Comparison of ENCODE assay signal across 27 cellular contexts in genomic region chr11:57746920-57747319, GRCh38. TPM values are rescaled to one million over a fixed set of nuclear protein-coding genes. Genes with fewer than 3 reads are reported as not detected.
A peak's percentile ranks its signal among the peaks of the same experiment; 100 is the strongest.
DNase-seq lines count a peak whose midpoint lies in the region; ATAC-seq lines count a peak whose summit lies in the region.
"Had no signal": no experiment of that assay in that cellular context is flagged by ENCODE, and none has a peak within 500 bp of the region (broad histone marks: within the 10 kb centered on the region; RNA-seq: fewer than 3 reads in every experiment).

No MANE protein-coding gene starts in this region.

- no peak overlapping the region for H3K4me3 Mint-ChIP-seq in activated T-cell treated with anti-CD3 and anti-CD28 coated beads, Interleukin-2, amount 50 U/mL, for 4 hours
- H3K4me3 Mint-ChIP-seq in T-helper 17 cell: no peak overlapping the region
- H3K4me3 Mint-ChIP-seq in effector memory CD8-positive, alpha-beta T cell: no peak overlapping the region
- no peak overlapping the region for H3K4me3 Mint-ChIP-seq in stimulated activated memory B cell treated with anti-CD40 and anti-IgM and Interleukin-4, amounts not matched to agents 10 μg/mL and 1 μg/mL and 100 μg/mL, for 72 hours
- H3K4me3 Mint-ChIP-seq: neural progenitor cell had no signal

- no peaks in the 10 kb centered on the region for H3K9me3 Mint-ChIP-seq in activated T-cell treated with anti-CD3 and anti-CD28 coated beads, Interleukin-2, amount 50 U/mL, for 4 hours
- H3K9me3 Mint-ChIP-seq in effector memory CD8-positive, alpha-beta T cell: no peaks in the 10 kb centered on the region
- no peaks in the 10 kb centered on the region for H3K9me3 Mint-ChIP-seq in stimulated activated memory B cell treated with anti-CD40 and anti-IgM and Interleukin-4, amounts not matched to agents 10 μg/mL and 1 μg/mL and 100 μg/mL, for 72 hours
- H3K9me3 Mint-ChIP-seq: neural progenitor cell had no signal

- no peaks in the 10 kb centered on the region for H3K9me3 ChIP-seq in T-helper 17 cell (ENCODE audit: control insufficient read depth, low read length, poor library complexity, severe bottlenecking)
- H3K9me3 ChIP-seq: esophagus squamous epithelium, gastroesophageal sphincter, tibial nerve had no signal

- H3K27me3 Mint-ChIP-seq in activated T-cell treated with anti-CD3 and anti-CD28 coated beads, Interleukin-2, amount 50 U/mL, for 4 hours (ENCODE audit: low read depth): no peaks in the 10 kb centered on the region
- no peaks in the 10 kb centered on the region for H3K27me3 Mint-ChIP-seq in T-helper 17 cell
- H3K27me3 Mint-ChIP-seq in effector memory CD8-positive, alpha-beta T cell: no peaks in the 10 kb centered on the region
- no peaks in the 10 kb centered on the region for H3K27me3 Mint-ChIP-seq in stimulated activated memory B cell treated with anti-CD40 and anti-IgM and Interleukin-4, amounts not matched to agents 10 μg/mL and 1 μg/mL and 100 μg/mL, for 72 hours

- DNase-seq in activated T-cell treated with anti-CD3 and anti-CD28 coated beads, Interleukin-2, amount 50 U/mL, for 4 hours: no peak
- DNase-seq in activated T-cell treated with anti-CD3 and anti-CD28 coated beads for 4 hours: no peak
- no peak for DNase-seq in T-helper 17 cell
- no peak for DNase-seq in effector memory CD8-positive, alpha-beta T cell
- DNase-seq in H4 (ENCODE audit: low spot score): no peak
- DNase-seq in UCSD-AML1 (lab: John Stamatoyannopoulos, UW; ENCODE audit: unreplicated experiment): no peak
- DNase-seq: ACHN; activated CD8-positive, alpha-beta memory T cell treated with anti-CD3 and anti-CD28 coated beads for 24 hours; activated gamma-delta T cell; C1 segment of cervical spinal cord; effector CD8-positive, alpha-beta T cell; esophagus squamous epithelium; GF-D8; IMR-90; MM.1S; NCI-H1694; stimulated activated CD4-positive, alpha-beta T cell treated with anti-CD3 and anti-CD28 coated beads, Interleukin-1b, Interleukin-23, amount 100 ng/mL, for 48 hours; stimulated activated naive CD4-positive, alpha-beta T cell treated with Interleukin-2 at 50 U/mL for 16 hours had no signal

- H3K36me3 Mint-ChIP-seq in activated T-cell treated with anti-CD3 and anti-CD28 coated beads, Interleukin-2, amount 50 U/mL, for 4 hours (ENCODE audit: insufficient read depth): peaks cover 28% of the 10 kb centered on the region
- H3K36me3 Mint-ChIP-seq in T-helper 17 cell (ENCODE audit: low read depth): peaks cover 2% of the 10 kb centered on the region
- peaks cover 44% of the 10 kb centered on the region for H3K36me3 Mint-ChIP-seq in effector memory CD8-positive, alpha-beta T cell (ENCODE audit: insufficient read depth)
- peaks cover 62% of the 10 kb centered on the region for H3K36me3 Mint-ChIP-seq in stimulated activated memory B cell treated with anti-CD40 and anti-IgM and Interleukin-4, amounts not matched to agents 10 μg/mL and 1 μg/mL and 100 μg/mL, for 72 hours

- H3K4me1 Mint-ChIP-seq in activated T-cell treated with anti-CD3 and anti-CD28 coated beads, Interleukin-2, amount 50 U/mL, for 4 hours (ENCODE audit: low read depth): peaks cover 40% of the 10 kb centered on the region
- H3K4me1 Mint-ChIP-seq in T-helper 17 cell: peaks cover 22% of the 10 kb centered on the region
- H3K4me1 Mint-ChIP-seq in effector memory CD8-positive, alpha-beta T cell (ENCODE audit: low read depth in 2 of 2): peaks cover 12 to 15% of the 10 kb centered on the region in 2 donors
- peaks cover 43% of the 10 kb centered on the region for H3K4me1 Mint-ChIP-seq in stimulated activated memory B cell treated with anti-CD40 and anti-IgM and Interleukin-4, amounts not matched to agents 10 μg/mL and 1 μg/mL and 100 μg/mL, for 72 hours

- peak; percentile 35 to 58 for ATAC-seq in activated T-cell treated with anti-CD3 and anti-CD28 coated beads, Interleukin-2, amount 50 U/mL, for 4 hours
- ATAC-seq in T-helper 17 cell (no peak), HG03520 (IDR thresholded peaks at IDR 0.05; ENCODE audit: unreplicated experiment) (no peak)
- ATAC-seq in effector memory CD8-positive, alpha-beta T cell (replicated peaks): no peak
- no peak for ATAC-seq in stimulated activated memory B cell treated with anti-CD40 and anti-IgM and Interleukin-4, amounts not matched to agents 10 μg/mL and 1 μg/mL and 100 μg/mL, for 72 hours
- ATAC-seq: gastroesophageal sphincter had no signal

- H3K27ac Mint-ChIP-seq in T-helper 17 cell: peak overlapping the region; percentile 66
- H3K27ac Mint-ChIP-seq in effector memory CD8-positive, alpha-beta T cell: peak overlapping the region; percentile 3 to 81
- H3K27ac Mint-ChIP-seq in stimulated activated memory B cell treated with anti-CD40 and anti-IgM and Interleukin-4, amounts not matched to agents 10 μg/mL and 1 μg/mL and 100 μg/mL, for 72 hours: peak overlapping the region; percentile 25
- H3K27ac Mint-ChIP-seq: neural progenitor cell had no signal

RNA-seq across cellular contexts. Expression of gene BTBD18, which starts 4.7 kb away (rescaled TPM):
- not detected for total RNA-seq in activated T-cell treated with anti-CD3 and anti-CD28 coated beads, Interleukin-2, amount 50 U/mL, for 4 hours
- not detected for total RNA-seq in T-helper 17 cell
- total RNA-seq in H4 (2014; rRNA removed; shearing (Covaris generic)): not detected in 2 replicates
- total RNA-seq: cerebellum, esophagus squamous epithelium, gastroesophageal sphincter, IMR-90, mesenteric fat pad, pulmonary artery endothelial cell, skeletal muscle tissue, tibial nerve had no signal

RNA-seq across cellular contexts. Expression of gene SELENOH, which starts 5.6 kb away (rescaled TPM):
- total RNA-seq in activated T-cell treated with anti-CD3 and anti-CD28 coated beads, Interleukin-2, amount 50 U/mL, for 4 hours: 100 to 1,000 TPM; 231 to 290 (median 260) TPM
- 10 to 100 TPM; 70.0 to 72.6 TPM for total RNA-seq in T-helper 17 cell
- total RNA-seq in H4 (2014; rRNA removed; shearing (Covaris generic)): 218 and 298 TPM in 2 replicates

RNA-seq across cellular contexts. Expression of gene CTNND1, which starts 14.7 kb away (rescaled TPM):
- 1 to 10 TPM; 4.9 to 6.3 (median 5.4) TPM for total RNA-seq in activated T-cell treated with anti-CD3 and anti-CD28 coated beads, Interleukin-2, amount 50 U/mL, for 4 hours
- total RNA-seq in T-helper 17 cell: 10 to 100 TPM in 1 of 2 donors, 1 to 10 TPM in 1; 9.9 to 14.1 TPM
- total RNA-seq in H4 (2014; rRNA removed; shearing (Covaris generic)): 50.0 and 56.3 TPM in 2 replicates

RNA-seq across cellular contexts. Expression of gene TMX2, which starts 34.5 kb away (rescaled TPM):
- total RNA-seq in activated T-cell treated with anti-CD3 and anti-CD28 coated beads, Interleukin-2, amount 50 U/mL, for 4 hours: 100 to 1,000 TPM; 126 to 137 (median 137) TPM
- 10 to 100 TPM; 38.3 to 44.0 TPM for total RNA-seq in T-helper 17 cell
- 128 and 142 TPM in 2 replicates for total RNA-seq in H4 (2014; rRNA removed; shearing (Covaris generic))

RNA-seq across cellular contexts. Expression of gene MED19, which starts 34.9 kb away (rescaled TPM):
- 10 to 100 TPM; 23.2 to 26.3 (median 24.4) TPM for total RNA-seq in activated T-cell treated with anti-CD3 and anti-CD28 coated beads, Interleukin-2, amount 50 U/mL, for 4 hours
- 10 to 100 TPM; 16.6 to 18.1 TPM for total RNA-seq in T-helper 17 cell
- total RNA-seq in H4 (2014; rRNA removed; shearing (Covaris generic)): 25.3 and 29.7 TPM in 2 replicates

Comparison
In these comparisons a context has a peak if more than half of its experiments do, and no peak if none do; other contexts are left out.
1. ATAC-seq: peak in activated T-cell treated with anti-CD3 and anti-CD28 coated beads, Interleukin-2, amount 50 U/mL, for 4 hours (2 of 2); none in T-helper 17 cell (single experiment), effector memory CD8-positive, alpha-beta T cell (single experiment), stimulated activated memory B cell treated with anti-CD40 and anti-IgM and Interleukin-4, amounts not matched to agents 10 μg/mL and 1 μg/mL and 100 μg/mL, for 72 hours (single experiment) and HG03520 (single experiment).
2. Peak in every context shown above with its lines, with median percentiles within 50 percentile points of each other: H3K27ac Mint-ChIP-seq.